In the genomic region with DNA sequence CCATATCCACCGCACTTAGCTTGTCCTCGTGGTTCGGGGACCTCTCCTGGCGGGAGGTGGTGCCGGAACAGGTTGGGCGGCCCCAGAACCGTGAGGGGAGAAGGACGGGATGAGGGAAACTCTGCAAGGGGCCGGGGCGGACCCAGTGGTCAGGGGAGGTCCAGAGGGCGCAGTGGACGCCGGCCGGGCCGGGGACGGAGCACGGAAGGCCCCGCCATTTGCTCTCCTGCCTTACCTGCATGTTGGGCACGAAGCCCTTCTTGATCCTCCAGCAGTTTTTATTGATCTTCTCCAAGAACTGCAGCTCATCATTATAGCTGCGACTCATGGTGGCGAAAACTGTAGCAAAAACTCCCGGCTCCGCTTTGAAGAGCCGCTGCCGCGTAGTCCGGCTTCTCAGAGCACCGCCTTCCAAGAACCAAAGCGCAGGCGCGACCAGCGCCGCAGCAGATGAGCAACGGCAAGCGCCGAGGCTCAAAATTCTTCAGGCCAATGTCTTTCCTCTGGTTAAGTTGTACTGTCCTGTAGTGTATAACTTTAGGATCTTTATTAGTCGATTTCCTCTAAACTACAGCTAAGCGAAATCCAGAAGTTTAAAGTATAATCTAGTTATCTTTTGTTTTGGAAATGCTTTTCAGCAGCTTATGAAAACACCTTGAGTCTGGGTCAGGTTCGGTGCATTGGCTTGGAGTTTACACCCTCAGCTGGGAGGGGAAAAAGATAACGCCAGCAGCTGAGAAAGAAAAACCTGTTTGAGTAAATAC, we compare ENCODE assay signal across 1 cellular context.
TF ChIP-seq lines count a peak whose summit lies in the region.

A gene (minus strand): TSS at position 419 of the 764 bp plus-strand sequence. CDS start 91 bp downstream, at position 328.

TF ChIP-seq in HepG2, 621 proteins besides CTCF, POLR2A, EP300 and RAD21 (continued from another document):
- TF ChIP-seq, protein P1, sequence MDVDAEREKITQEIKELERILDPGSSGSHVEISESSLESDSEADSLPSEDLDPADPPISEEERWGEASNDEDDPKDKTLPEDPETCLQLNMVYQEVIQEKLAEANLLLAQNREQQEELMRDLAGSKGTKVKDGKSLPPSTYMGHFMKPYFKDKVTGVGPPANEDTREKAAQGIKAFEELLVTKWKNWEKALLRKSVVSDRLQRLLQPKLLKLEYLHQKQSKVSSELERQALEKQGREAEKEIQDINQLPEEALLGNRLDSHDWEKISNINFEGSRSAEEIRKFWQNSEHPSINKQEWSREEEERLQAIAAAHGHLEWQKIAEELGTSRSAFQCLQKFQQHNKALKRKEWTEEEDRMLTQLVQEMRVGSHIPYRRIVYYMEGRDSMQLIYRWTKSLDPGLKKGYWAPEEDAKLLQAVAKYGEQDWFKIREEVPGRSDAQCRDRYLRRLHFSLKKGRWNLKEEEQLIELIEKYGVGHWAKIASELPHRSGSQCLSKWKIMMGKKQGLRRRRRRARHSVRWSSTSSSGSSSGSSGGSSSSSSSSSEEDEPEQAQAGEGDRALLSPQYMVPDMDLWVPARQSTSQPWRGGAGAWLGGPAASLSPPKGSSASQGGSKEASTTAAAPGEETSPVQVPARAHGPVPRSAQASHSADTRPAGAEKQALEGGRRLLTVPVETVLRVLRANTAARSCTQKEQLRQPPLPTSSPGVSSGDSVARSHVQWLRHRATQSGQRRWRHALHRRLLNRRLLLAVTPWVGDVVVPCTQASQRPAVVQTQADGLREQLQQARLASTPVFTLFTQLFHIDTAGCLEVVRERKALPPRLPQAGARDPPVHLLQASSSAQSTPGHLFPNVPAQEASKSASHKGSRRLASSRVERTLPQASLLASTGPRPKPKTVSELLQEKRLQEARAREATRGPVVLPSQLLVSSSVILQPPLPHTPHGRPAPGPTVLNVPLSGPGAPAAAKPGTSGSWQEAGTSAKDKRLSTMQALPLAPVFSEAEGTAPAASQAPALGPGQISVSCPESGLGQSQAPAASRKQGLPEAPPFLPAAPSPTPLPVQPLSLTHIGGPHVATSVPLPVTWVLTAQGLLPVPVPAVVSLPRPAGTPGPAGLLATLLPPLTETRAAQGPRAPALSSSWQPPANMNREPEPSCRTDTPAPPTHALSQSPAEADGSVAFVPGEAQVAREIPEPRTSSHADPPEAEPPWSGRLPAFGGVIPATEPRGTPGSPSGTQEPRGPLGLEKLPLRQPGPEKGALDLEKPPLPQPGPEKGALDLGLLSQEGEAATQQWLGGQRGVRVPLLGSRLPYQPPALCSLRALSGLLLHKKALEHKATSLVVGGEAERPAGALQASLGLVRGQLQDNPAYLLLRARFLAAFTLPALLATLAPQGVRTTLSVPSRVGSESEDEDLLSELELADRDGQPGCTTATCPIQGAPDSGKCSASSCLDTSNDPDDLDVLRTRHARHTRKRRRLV (CRISPR knock-in tag; IDR thresholded peaks at IDR 0.05), result no peak
- TF ChIP-seq ZNF546 (CRISPR knock-in tag; conservative IDR thresholded peaks at IDR 0.05) (no peak), ZNF607 (CRISPR knock-in tag; IDR thresholded peaks at IDR 0.05; ENCODE audit: borderline replicate concordance) (peak; percentile 31; the same call in 1 of the 2 replicates), JARID2 (CRISPR knock-in tag; IDR thresholded peaks at IDR 0.05; ENCODE audit: insufficient replicate concordance) (no peak), PLRG1 (conservative IDR thresholded peaks at IDR 0.05) (no peak), KLF11 (CRISPR knock-in tag; IDR thresholded peaks at IDR 0.05) (peak; percentile 78; the same call in 1 of the 2 replicates), YEATS4 (CRISPR knock-in tag; IDR thresholded peaks at IDR 0.05; ENCODE audit: borderline replicate concordance) (peak; percentile 89), ZNF510 (CRISPR knock-in tag; IDR thresholded peaks at IDR 0.05; ENCODE audit: low read depth) (no peak), NAIF1 (CRISPR knock-in tag; IDR thresholded peaks at IDR 0.05; ENCODE audit: borderline replicate concordance) (no peak), TRIM24 (CRISPR knock-in tag; IDR thresholded peaks at IDR 0.05) (no peak), ZNF343 (CRISPR knock-in tag; IDR thresholded peaks at IDR 0.05) (0 out of 2 replicates have a peak, but pooled peaks have one; percentile 31), ZNF430 (CRISPR knock-in tag; IDR thresholded peaks at IDR 0.05) (no peak), ZKSCAN5 (CRISPR knock-in tag; IDR thresholded peaks at IDR 0.05) (no peak), SMC3 (IDR thresholded peaks at IDR 0.05; ENCODE audit: low read length) (no peak), TBX2 (CRISPR knock-in tag; IDR thresholded peaks at IDR 0.05; ENCODE audit: borderline replicate concordance) (no peak), SMYD3 (CRISPR knock-in tag; IDR thresholded peaks at IDR 0.05) (peak; percentile 19; the same call in 1 of the 2 replicates), PHF8 (CRISPR knock-in tag; IDR thresholded peaks at IDR 0.05) (peak; percentile 91), RFXAP (CRISPR knock-in tag; IDR thresholded peaks at IDR 0.05; ENCODE audit: borderline replicate concordance) (0 out of 2 replicates have a peak, but pooled peaks have one; percentile 30), SRF (IDR thresholded peaks at IDR 0.05; ENCODE audit: low read depth, low read length) (no peak), THAP11 (CRISPR knock-in tag; IDR thresholded peaks at IDR 0.05) (peak; percentile 83), NCOR1 (IDR thresholded peaks at IDR 0.05; ENCODE audit: borderline replicate concordance, low read length) (no peak; the same call in 1 of the 2 replicates), SATB2 (CRISPR knock-in tag; IDR thresholded peaks at IDR 0.05) (peak; percentile 56; the same call in 1 of the 2 replicates), PHF5A (CRISPR knock-in tag; IDR thresholded peaks at IDR 0.05; ENCODE audit: low read depth, unreplicated experiment) (no peak), ZMYM2 (CRISPR knock-in tag; IDR thresholded peaks at IDR 0.05) (no peak)
- TF ChIP-seq, protein P2, sequence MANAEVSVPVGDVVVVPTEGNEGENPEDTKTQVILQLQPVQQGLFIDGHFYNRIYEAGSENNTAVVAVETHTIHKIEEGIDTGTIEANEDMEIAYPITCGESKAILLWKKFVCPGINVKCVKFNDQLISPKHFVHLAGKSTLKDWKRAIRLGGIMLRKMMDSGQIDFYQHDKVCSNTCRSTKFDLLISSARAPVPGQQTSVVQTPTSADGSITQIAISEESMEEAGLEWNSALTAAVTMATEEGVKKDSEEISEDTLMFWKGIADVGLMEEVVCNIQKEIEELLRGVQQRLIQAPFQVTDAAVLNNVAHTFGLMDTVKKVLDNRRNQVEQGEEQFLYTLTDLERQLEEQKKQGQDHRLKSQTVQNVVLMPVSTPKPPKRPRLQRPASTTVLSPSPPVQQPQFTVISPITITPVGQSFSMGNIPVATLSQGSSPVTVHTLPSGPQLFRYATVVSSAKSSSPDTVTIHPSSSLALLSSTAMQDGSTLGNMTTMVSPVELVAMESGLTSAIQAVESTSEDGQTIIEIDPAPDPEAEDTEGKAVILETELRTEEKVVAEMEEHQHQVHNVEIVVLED (CRISPR knock-in tag; IDR thresholded peaks at IDR 0.05; ENCODE audit: borderline replicate concordance), result peak; percentile 63; the same call in 1 of the 2 replicates
- TF ChIP-seq, protein P3, sequence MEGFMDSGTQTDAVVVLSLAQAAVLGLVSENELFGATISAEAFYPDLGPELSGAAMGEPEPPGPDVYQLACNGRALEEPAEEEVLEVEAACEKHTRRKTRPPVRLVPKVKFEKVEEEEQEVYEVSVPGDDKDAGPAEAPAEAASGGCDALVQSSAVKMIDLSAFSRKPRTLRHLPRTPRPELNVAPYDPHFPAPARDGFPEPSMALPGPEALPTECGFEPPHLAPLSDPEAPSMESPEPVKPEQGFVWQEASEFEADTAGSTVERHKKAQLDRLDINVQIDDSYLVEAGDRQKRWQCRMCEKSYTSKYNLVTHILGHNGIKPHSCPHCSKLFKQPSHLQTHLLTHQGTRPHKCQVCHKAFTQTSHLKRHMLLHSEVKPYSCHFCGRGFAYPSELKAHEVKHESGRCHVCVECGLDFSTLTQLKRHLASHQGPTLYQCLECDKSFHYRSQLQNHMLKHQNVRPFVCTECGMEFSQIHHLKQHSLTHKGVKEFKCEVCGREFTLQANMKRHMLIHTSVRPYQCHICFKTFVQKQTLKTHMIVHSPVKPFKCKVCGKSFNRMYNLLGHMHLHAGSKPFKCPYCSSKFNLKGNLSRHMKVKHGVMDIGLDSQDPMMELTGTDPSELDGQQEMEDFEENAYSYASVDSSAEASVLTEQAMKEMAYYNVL (CRISPR knock-in tag; IDR thresholded peaks at IDR 0.05; ENCODE audit: borderline replicate concordance), result no peak
